In the genomic region with DNA sequence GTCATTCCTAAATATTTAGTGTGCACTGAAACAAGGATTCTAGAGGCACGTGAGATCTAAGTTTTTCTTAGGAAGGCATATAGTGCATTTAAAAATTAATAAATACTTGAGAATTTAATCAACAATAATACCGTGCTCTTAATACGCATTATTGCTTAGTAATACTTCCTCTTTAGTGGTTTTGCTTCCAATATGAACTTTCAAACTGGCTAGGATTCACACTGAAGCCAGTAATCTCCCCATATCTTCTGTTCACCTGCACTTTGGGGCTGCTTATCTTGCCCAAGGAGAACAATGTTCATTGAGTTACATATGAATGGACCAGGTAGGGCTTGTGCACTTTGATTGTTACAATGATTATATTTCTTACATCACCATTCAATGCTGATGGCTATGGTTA, we compare ENCODE assay signal across 23 cellular contexts.
"Had no signal": no experiment of that assay in that cellular context is flagged by ENCODE, and none has a peak within 500 bp of the region (broad histone marks: within the 10 kb centered on the region; RNA-seq: fewer than 3 reads in every experiment).

No MANE protein-coding gene starts in this region.

- ATAC-seq: body of pancreas; left lung; lower lobe of right lung; naive thymus-derived CD8-positive, alpha-beta T cell; pancreas had no signal

- DNase-seq: activated B cell treated with CpG ODN at 0.5 μM for 24 hours; activated effector memory CD4-positive, alpha-beta T cell treated with Interleukin-2 at 50 U/mL for 16 hours; activated naive CD4-positive, alpha-beta T cell treated with Interleukin-2 at 50 U/mL for 16 hours; activated T-cell treated with anti-CD3 and anti-CD28 coated beads for 4 hours; aorta; body of pancreas; dermis blood vessel endothelial cell; effector CD4-positive, alpha-beta T cell; foreskin melanocyte; kidney glomerular epithelial cell; left lung; lower lobe of right lung; mesenchymal stem cell; naive thymus-derived CD8-positive, alpha-beta T cell; nucleus accumbens; pancreas; retina; sigmoid colon; stimulated activated CD4-positive, alpha-beta T cell treated with anti-CD3 and anti-CD28 coated beads, Interleukin-15, amount 100 ng/mL, for 24 hours; stimulated activated CD4-positive, alpha-beta T cell treated with anti-CD3 and anti-CD28 coated beads, Interleukin-2, amount 100 ng/mL, for 24 hours; stimulated activated naive CD4-positive, alpha-beta T cell treated with Interleukin-2 at 50 U/mL for 16 hours; T1000 had no signal

- FAIRE-seq: colon, pancreas had no signal
